ENCODE assay signal across 2 cellular contexts in genomic region chr5:142032747-142033631, GRCh38.
TF ChIP-seq lines count a peak whose summit lies in the region.

No MANE protein-coding gene starts in this region.

TF ChIP-seq in IMR-90, 13 proteins besides CTCF, POLR2A, EP300 and RAD21 (continued from another document):
- no peak for TF ChIP-seq ELK1 (IDR thresholded peaks at IDR 0.05; ENCODE audit: borderline replicate concordance, low read depth, low read length)
- TF ChIP-seq MXI1 (IDR thresholded peaks at IDR 0.05; ENCODE audit: borderline replicate concordance, low read depth, low read length), result no peak
- no peak for TF ChIP-seq SMC3 (IDR thresholded peaks at IDR 0.05; ENCODE audit: low read depth, low read length)
- no peak for TF ChIP-seq BHLHE40 (IDR thresholded peaks at IDR 0.05; ENCODE audit: low read depth, low read length)
- no peak for TF ChIP-seq MAZ (IDR thresholded peaks at IDR 0.05; ENCODE audit: borderline replicate concordance, low read depth, low read length)
- no peak for TF ChIP-seq USF2 (IDR thresholded peaks at IDR 0.05; ENCODE audit: low read depth, low read length)
- no peak for TF ChIP-seq CEBPB (IDR thresholded peaks at IDR 0.05; ENCODE audit: low read depth, low read length)
- no peak for TF ChIP-seq RFX5 (IDR thresholded peaks at IDR 0.05; ENCODE audit: low read depth, low read length)
- no peak for TF ChIP-seq CHD1 (IDR thresholded peaks at IDR 0.05; ENCODE audit: low read depth, low read length)

TF ChIP-seq in SK-N-SH, 30 proteins besides CTCF, POLR2A, EP300 and RAD21 (continued from another document):
- TF ChIP-seq ZBTB33 (IDR thresholded peaks at IDR 0.05; ENCODE audit: borderline replicate concordance, low read depth) (no peak), REST (IDR thresholded peaks at IDR 0.05; ENCODE audit: low read depth, low read length) (no peak), IRF3 (IDR thresholded peaks at IDR 0.05; ENCODE audit: low read depth, low read length) (no peak), YY1 (IDR thresholded peaks at IDR 0.05; ENCODE audit: low read depth) (no peak), CHD2 (IDR thresholded peaks at IDR 0.05; ENCODE audit: low read length, partially characterized antibody) (no peak)
